In genomic region chr11:13277719-13278619, GRCh38 we compare ENCODE assay signal across 8 cellular contexts. TPM values are rescaled to one million over a fixed set of nuclear protein-coding genes. Genes with fewer than 3 reads are reported as not detected.
DNase-seq lines count a peak whose midpoint lies in the region; ATAC-seq, FAIRE-seq and TF ChIP-seq lines count a peak whose summit lies in the region.

BMAL1 (plus strand) TSS chr11:13277790; CDS start chr11:13354309, 76,519 bp downstream.

- FAIRE-seq in A549 (lab: Jason Lieb, UNC) = no peak

- H3K79me2 ChIP-seq in hepatocyte = peaks cover 9% of the 10 kb centered on the region

- H3K36me3 ChIP-seq in adrenal gland (replicated peaks in 1 of 2) = no peaks in the 10 kb centered on the region
- H3K36me3 ChIP-seq in hepatocyte (replicated peaks; ENCODE audit: insufficient read depth, low read depth) = no peaks in the 10 kb centered on the region
- no peaks in the 10 kb centered on the region for H3K36me3 ChIP-seq in gastrocnemius medialis

- CTCF ChIA-PET in A549 (lab: Yijun Ruan, JAX) = interaction anchor here (1.6 to 3.7 kb wide), 5 partner anchors 10 to 67 kb away, joined by 5 to 13 read pairs (median 10); no protein-coding TSS in a partner anchor

- H3K4me1 ChIP-seq in A549 = peaks cover 24% of the 10 kb centered on the region; the same call in 2 of the 3 replicates
- H3K4me1 ChIP-seq in adrenal gland (replicated peaks in 1 of 2) = peaks cover 15 to 41% of the 10 kb centered on the region in 2 donors
- H3K4me1 ChIP-seq in hepatocyte (ENCODE audit: insufficient read depth) = peaks cover 7% of the 10 kb centered on the region
- peaks cover 35 to 48% of the 10 kb centered on the region in 2 donors for H3K4me1 ChIP-seq in gastrocnemius medialis

- intact Hi-C loops in adrenal gland (cut with DNase I) = no loop called here
- intact Hi-C loops in gastrocnemius medialis (cut with DNase I; ENCODE audit: low total_unique reads) = loop anchor here (1.0 to 5.0 kb wide), 3 partner anchors 27 to 606 kb away; partner anchors contain the start of gene TEAD1

- H4K20me1 ChIP-seq in hepatocyte (ENCODE audit: insufficient read depth, poor library complexity, severe bottlenecking) = peaks cover 16% of the 10 kb centered on the region

- TF ChIP-seq POLR2A in A549 (IDR thresholded peaks at IDR 0.05; ENCODE audit: low read length) = 0 out of 2 replicates have a peak, but pooled peaks have one; percentile 17
- peak in 1 of 2 donors; percentile 58 for TF ChIP-seq POLR2A in adrenal gland (IDR thresholded peaks at IDR 0.05)
- TF ChIP-seq POLR2A in gastrocnemius medialis (IDR thresholded peaks at IDR 0.05) = peak; percentile 93

- H3K27ac ChIP-seq in A549 (peak within 1 kb of the TSS; percentile 83 to 93), adrenal gland (peak within 1 kb of the TSS; percentile 56 to 96 (median 78)), hepatocyte (peak within 1 kb of the TSS; percentile 40), gastrocnemius medialis (peak within 1 kb of the TSS; percentile 93 to 98 (median 96))

- ATAC-seq in A549 (peak; percentile 1 to 33; a peak in 5 of 6 replicates), GM18861 (IDR thresholded peaks at IDR 0.05; ENCODE audit: unreplicated experiment) (peak; percentile 15), HG03064 (IDR thresholded peaks at IDR 0.05; ENCODE audit: low read depth, unreplicated experiment) (peak; percentile 24), gastrocnemius medialis (peak; percentile 87 to 88)

- no peaks in the 10 kb centered on the region for H3K9me2 ChIP-seq in hepatocyte (replicated peaks; ENCODE audit: insufficient read depth)

- no peak for TF ChIP-seq EP300 in A549 (IDR thresholded peaks at IDR 0.05)

- H3K27me3 ChIP-seq in adrenal gland (no peaks in the 10 kb centered on the region), hepatocyte (peaks cover 64% of the 10 kb centered on the region), gastrocnemius medialis (no peaks in the 10 kb centered on the region)

- in situ Hi-C loops in gastrocnemius medialis (cut with MboI; ENCODE audit: low sequenced_read_pairs in 4 of 4) = loop anchor here in 1 of 4 donors (10.0 kb wide), 1 partner anchor 57 kb away; no protein-coding TSS in a partner anchor

- no peak for TF ChIP-seq RAD21 in A549 (conservative IDR thresholded peaks at IDR 0.05 in 1 of 2, IDR thresholded peaks at IDR 0.05 in 1 of 2)

- peak within 1 kb of the TSS; percentile 95 for H2AFZ ChIP-seq in hepatocyte

- 1% methylated on average over 12 of the region's 101 CpGs for WGBS in A549 (ENCODE audit: missing lambda C conversion rate)
- 0 to 2% (median 0%) methylated on average over 11 to 101 of the region's 101 CpGs for WGBS in adrenal gland, 4 donors
- under 1% methylated on average over 53 of the region's 101 CpGs for WGBS in hepatocyte (ENCODE audit: low lambda C conversion rate, missing lambda C conversion rate)

- H3K4me3 ChIP-seq in A549 (peak within 1 kb of the TSS; percentile 96), adrenal gland (peak within 1 kb of the TSS; percentile 81 to 93 (median 90)), hepatocyte (peak within 1 kb of the TSS; percentile 95), gastrocnemius medialis (peak within 1 kb of the TSS; percentile 84 to 97 (median 94))

- H3K4me2 ChIP-seq in A549 (peak within 1 kb of the TSS; percentile 96), hepatocyte (peak within 1 kb of the TSS; percentile 97)

- POLR2A ChIA-PET in A549 (lab: Yijun Ruan, JAX) = interaction anchor here (1.1 kb wide), 1 partner anchor 62 kb away, joined by 8 read pairs; no protein-coding TSS in a partner anchor

- DNase-seq in A549 (ENCODE audit: low read depth in 1 of 2, low spot score in 1 of 2) = peak in 1 of 2 experiments; percentile 28
- peak; percentile 28 for DNase-seq in T follicular helper cell (ENCODE audit: low read depth)
- DNase-seq in adrenal gland = peak; percentile 38 to 68 (median 53)
- peak; percentile 54 for DNase-seq in hepatocyte (ENCODE audit: low spot score)
- peak; percentile 22 to 63 for DNase-seq in gastrocnemius medialis
- DNase-seq in foreskin melanocyte = no peak

- H3K9me3 ChIP-seq in A549 = no peaks in the 10 kb centered on the region
- H3K9me3 ChIP-seq in adrenal gland (replicated peaks in 1 of 3) = no peaks in the 10 kb centered on the region
- H3K9me3 ChIP-seq in hepatocyte (ENCODE audit: low read depth) = no peaks in the 10 kb centered on the region
- no peaks in the 10 kb centered on the region for H3K9me3 ChIP-seq in gastrocnemius medialis

- TF ChIP-seq CTCF in A549 (IDR thresholded peaks at IDR 0.05) = no peak
- TF ChIP-seq CTCF in adrenal gland (IDR thresholded peaks at IDR 0.05) = no peak
- TF ChIP-seq CTCF in hepatocyte (IDR thresholded peaks at IDR 0.05; ENCODE audit: poor library complexity) = no peak
- peak in 1 of 5 experiments; percentile 8 for TF ChIP-seq CTCF in gastrocnemius medialis (IDR thresholded peaks at IDR 0.05 in 4 of 5, conservative IDR thresholded peaks at IDR 0.05 in 1 of 5)

TF ChIP-seq in A549, 52 proteins besides CTCF, POLR2A, EP300 and RAD21:
- peak; percentile 38; the same call in 1 of the 2 replicates for TF ChIP-seq PHF8 (IDR thresholded peaks at IDR 0.05; ENCODE audit: borderline replicate concordance, low read depth)
- peak; percentile 23; the same call in 1 of the 2 replicates for TF ChIP-seq MAX (IDR thresholded peaks at IDR 0.05)
- no peak for TF ChIP-seq RARB (CRISPR knock-in tag; IDR thresholded peaks at IDR 0.05)

RNA-seq across cellular contexts. Expression of gene BMAL1, which starts in this region (rescaled TPM):
- polyA plus RNA-seq in A549 (2011; rRNA removed) (25.2 and 29.2 TPM in 2 replicates), A549 (2017; fragmentation: RNase III; extraction: RNeasy Plus Mini Kit Qiagen cat#74134 plus additional on column Dnase treatment) (20.1 to 29.2 TPM (median 28.6 TPM) in 3 replicates), adrenal gland (10 to 100 TPM; 13.9 to 66.5 (median 27.8) TPM), hepatocyte (6.1 and 12.7 TPM in 2 replicates)
- 7.3 and 8.2 TPM in 2 replicates for polyA plus RNA-seq in A549 (2012; cell fraction: cytosol; rRNA removed)
- 6.5 and 10.4 TPM in 2 replicates for polyA plus RNA-seq in A549 (2012; cell fraction: nucleus; rRNA removed)
- polyA minus RNA-seq in A549 (2011; rRNA and poly(A)+ RNA removed) = 22.2 and 40.0 TPM in 2 replicates
- total RNA-seq in adrenal gland (10 to 100 TPM; 17.2 to 80.3 (median 36.9) TPM), hepatocyte (8.7 and 19.3 TPM in 2 replicates), gastrocnemius medialis (10 to 100 TPM; 27.7 to 81.8 (median 41.0) TPM)

Comparison
In these comparisons a context has a peak if more than half of its experiments do, and no peak if none do; other contexts are left out.
1. ATAC-seq: peak in every context shown above with its lines; median percentile 88 in gastrocnemius medialis; 24 in HG03064; 17 in A549; 15 in GM18861.
2. H3K27ac ChIP-seq: peak in every context shown above with its lines; median percentile 96 in gastrocnemius medialis; 88 in A549; 78 in adrenal gland; 40 in hepatocyte.